Comparison of ENCODE assay signal across 27 cellular contexts in the genomic region with DNA sequence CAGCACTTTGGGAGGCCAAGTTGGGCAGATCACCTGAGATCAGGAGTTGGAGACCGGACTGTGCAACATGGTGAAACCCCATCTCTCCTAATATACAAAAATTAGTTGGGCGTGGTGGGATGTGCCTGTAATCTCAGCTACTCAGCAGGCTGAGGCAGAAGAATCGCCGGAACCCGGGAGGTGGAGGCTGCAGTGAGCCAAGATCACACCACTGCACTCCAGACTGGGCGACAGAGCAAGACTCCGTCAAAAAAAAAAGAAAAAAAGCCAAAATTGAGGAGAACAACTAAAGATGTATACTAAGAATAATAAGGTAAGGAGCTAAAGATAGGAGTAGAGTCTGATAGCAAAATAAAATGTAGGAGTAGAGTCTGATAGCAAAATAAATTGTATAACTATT.
"Had no signal": no experiment of that assay in that cellular context is flagged by ENCODE, and none has a peak within 500 bp of the region (broad histone marks: within the 10 kb centered on the region; RNA-seq: fewer than 3 reads in every experiment).

No MANE protein-coding gene starts in this region.

- H3K9me3 Mint-ChIP-seq: nephron; neural progenitor cell; stimulated activated naive B cell treated with anti-CD40 and anti-IgM and Interleukin-4, amounts not matched to agents 10 μg/mL and 1 μg/mL and 100 μg/mL, for 72 hours; stimulated activated naive CD8-positive, alpha-beta T cell treated with anti-CD3 and anti-CD28 coated beads, Interleukin-15, Interleukin-2, amounts not matched to agents 100 ng/mL and 50 ng/mL, for 24 hours had no signal

- ATAC-seq: psoas muscle; right cardiac atrium; right lobe of liver; stimulated activated effector memory CD8-positive, alpha-beta T cell treated with anti-CD3 and anti-CD28 coated beads, Interleukin-12 subunit alpha, Interleukin-12 subunit beta, amount 100 ng/mL, for 72 hours; stimulated activated naive B cell treated with anti-CD40 and anti-IgM and Interleukin-4, amounts not matched to agents 10 μg/mL and 1 μg/mL and 100 μg/mL, for 72 hours had no signal

- H3K9ac ChIP-seq: neural progenitor cell, parathyroid adenoma had no signal

- H3K4me1 ChIP-seq: parathyroid adenoma, psoas muscle, right lobe of liver, stomach, upper lobe of left lung, vagina had no signal

- H3K36me3 ChIP-seq: neural progenitor cell, ovary, right lobe of liver, sigmoid colon, stomach, thoracic aorta, thyroid gland, tibial nerve, upper lobe of left lung, vagina had no signal

- H3K27ac ChIP-seq: neural progenitor cell, ovary, parathyroid adenoma, psoas muscle, right lobe of liver, sigmoid colon, stomach, thoracic aorta, thyroid gland, tibial nerve, upper lobe of left lung, vagina had no signal

- DNase-seq: occipital lobe; ovary; psoas muscle; right cardiac atrium; right lobe of liver; sigmoid colon; small intestine; stimulated activated CD4-positive, alpha-beta T cell treated with anti-CD3 and anti-CD28 coated beads, Interleukin-15, amount 100 ng/mL, for 24 hours; stimulated activated CD4-positive, alpha-beta T cell treated with anti-CD3 and anti-CD28 coated beads, Interleukin-2, amount 100 ng/mL, for 24 hours; stimulated activated CD4-positive, alpha-beta T cell treated with anti-CD3 and anti-CD28 coated beads, Interleukin-2, amount 100 ng/mL, for 48 hours; stimulated activated CD4-positive, alpha-beta T cell treated with anti-CD3 and anti-CD28 coated beads, Interleukin-4, amount 100 ng/mL, for 24 hours; stimulated activated naive B cell treated with anti-CD40 and anti-IgM and Interleukin-4, amounts not matched to agents 10 μg/mL and 1 μg/mL and 100 μg/mL, for 72 hours; stimulated activated naive CD4-positive, alpha-beta T cell treated with Interleukin-2 at 50 U/mL for 16 hours; stomach; thyroid gland; trophoblast cell; upper lobe of left lung had no signal

- H3K27me3 ChIP-seq: neural progenitor cell, ovary, right lobe of liver, sigmoid colon, stomach, thyroid gland, tibial nerve, upper lobe of left lung, vagina had no signal

- H3K4me2 ChIP-seq: neural progenitor cell had no signal

- H3K36me3 Mint-ChIP-seq: neural progenitor cell; stimulated activated effector memory CD8-positive, alpha-beta T cell treated with anti-CD3 and anti-CD28 coated beads, Interleukin-12 subunit alpha, Interleukin-12 subunit beta, amount 100 ng/mL, for 72 hours; stimulated activated naive B cell treated with anti-CD40 and anti-IgM and Interleukin-4, amounts not matched to agents 10 μg/mL and 1 μg/mL and 100 μg/mL, for 72 hours had no signal

- H2AFZ ChIP-seq: neural progenitor cell, parathyroid adenoma had no signal

- H3K4me1 Mint-ChIP-seq: stimulated activated effector memory CD8-positive, alpha-beta T cell treated with anti-CD3 and anti-CD28 coated beads, Interleukin-12 subunit alpha, Interleukin-12 subunit beta, amount 100 ng/mL, for 72 hours; stimulated activated naive B cell treated with anti-CD40 and anti-IgM and Interleukin-4, amounts not matched to agents 10 μg/mL and 1 μg/mL and 100 μg/mL, for 72 hours had no signal

- FAIRE-seq: small intestine, urothelium cell line had no signal

- H3K9me3 ChIP-seq: ovary, psoas muscle, right lobe of liver, sigmoid colon, stomach, thoracic aorta, thyroid gland, tibial nerve, upper lobe of left lung, vagina had no signal

- H3K4me3 ChIP-seq: neural progenitor cell, ovary, psoas muscle, right lobe of liver, sigmoid colon, stomach, thoracic aorta, thyroid gland, tibial nerve, upper lobe of left lung, vagina had no signal

- H3K79me2 ChIP-seq: parathyroid adenoma had no signal

- H3K27me3 Mint-ChIP-seq: progenitor cell of endocrine pancreas; stimulated activated naive B cell treated with anti-CD40 and anti-IgM and Interleukin-4, amounts not matched to agents 10 μg/mL and 1 μg/mL and 100 μg/mL, for 72 hours; stimulated activated naive CD8-positive, alpha-beta T cell treated with anti-CD3 and anti-CD28 coated beads, Interleukin-15, Interleukin-2, amounts not matched to agents 100 ng/mL and 50 ng/mL, for 24 hours had no signal

- H3K4me3 Mint-ChIP-seq: nephron; neural progenitor cell; stimulated activated effector memory CD8-positive, alpha-beta T cell treated with anti-CD3 and anti-CD28 coated beads, Interleukin-12 subunit alpha, Interleukin-12 subunit beta, amount 100 ng/mL, for 72 hours; stimulated activated naive B cell treated with anti-CD40 and anti-IgM and Interleukin-4, amounts not matched to agents 10 μg/mL and 1 μg/mL and 100 μg/mL, for 72 hours; stimulated activated naive CD8-positive, alpha-beta T cell treated with anti-CD3 and anti-CD28 coated beads, Interleukin-15, Interleukin-2, amounts not matched to agents 100 ng/mL and 50 ng/mL, for 24 hours had no signal

- H3K27ac Mint-ChIP-seq: nephron; neural progenitor cell; progenitor cell of endocrine pancreas; stimulated activated effector memory CD8-positive, alpha-beta T cell treated with anti-CD3 and anti-CD28 coated beads, Interleukin-12 subunit alpha, Interleukin-12 subunit beta, amount 100 ng/mL, for 72 hours; stimulated activated naive B cell treated with anti-CD40 and anti-IgM and Interleukin-4, amounts not matched to agents 10 μg/mL and 1 μg/mL and 100 μg/mL, for 72 hours; stimulated activated naive CD8-positive, alpha-beta T cell treated with anti-CD3 and anti-CD28 coated beads, Interleukin-15, Interleukin-2, amounts not matched to agents 100 ng/mL and 50 ng/mL, for 24 hours had no signal
